ENCODE assay signal across 19 cellular contexts in the genomic region with DNA sequence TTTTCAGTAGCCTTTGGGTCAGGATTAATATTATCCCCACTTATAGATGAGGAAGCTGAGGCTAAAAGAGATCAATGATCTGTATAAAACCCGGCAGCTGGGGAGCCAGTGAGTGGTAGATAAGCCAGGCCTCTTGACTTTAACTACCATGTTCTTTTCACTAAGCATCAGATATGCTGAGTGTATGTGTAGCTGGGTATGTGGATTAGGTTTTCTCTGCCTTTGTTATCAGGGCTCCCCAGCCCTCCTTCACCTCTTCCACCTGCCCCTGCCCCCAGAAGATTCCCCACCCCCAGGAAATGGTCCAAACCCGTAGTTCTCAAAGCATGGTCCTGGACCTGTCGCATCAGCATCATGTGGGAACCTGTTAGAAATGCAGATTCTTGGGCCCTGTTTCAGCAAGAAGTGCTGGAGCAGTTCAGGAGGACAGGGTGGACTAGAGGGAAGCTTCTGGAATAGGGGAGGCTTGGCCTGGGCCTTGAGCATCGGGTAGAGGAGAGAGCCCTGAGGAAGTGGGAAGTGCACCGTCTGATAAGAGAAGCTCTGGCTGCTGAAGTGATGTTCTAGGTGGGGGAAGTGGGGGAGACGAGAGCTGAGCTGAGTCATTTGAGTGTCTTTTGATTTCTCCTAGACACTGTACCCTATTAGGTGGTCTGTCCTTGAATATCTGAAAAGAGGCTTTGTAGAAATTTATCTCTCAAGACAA.
A peak's percentile ranks its signal among the peaks of the same experiment; 100 is the strongest.
DNase-seq lines count a peak whose midpoint lies in the region; ATAC-seq and TF ChIP-seq lines count a peak whose summit lies in the region.
"Had no signal": no experiment of that assay in that cellular context is flagged by ENCODE, and none has a peak within 500 bp of the region (broad histone marks: within the 10 kb centered on the region; RNA-seq: fewer than 3 reads in every experiment).

No MANE protein-coding gene starts in this region.

- H3F3A ChIP-seq in GM23338 (replicated peaks; ENCODE audit: low read depth): no peaks in the 10 kb centered on the region

- no peak for TF ChIP-seq CTCF in GM23338 (conservative IDR thresholded peaks at IDR 0.05; ENCODE audit: low read depth in 2 of 2)
- TF ChIP-seq CTCF in endothelial cell (IDR thresholded peaks at IDR 0.05; ENCODE audit: unreplicated experiment): no peak
- TF ChIP-seq CTCF in thyroid gland (IDR thresholded peaks at IDR 0.05): no peak

- DNase-seq in GM23338 (ENCODE audit: low spot score) (no peak), OCI-M1 (lab: John Stamatoyannopoulos, UW) (peak; percentile 87), endothelial cell (ENCODE audit: low spot score) (no peak), thyroid gland (no peak)
- no peak for DNase-seq in effector memory CD4-positive, alpha-beta T cell
- DNase-seq in activated CD8-positive, alpha-beta memory T cell treated with anti-CD3 and anti-CD28 coated beads, Interleukin-2, amount 50 U/mL, for 4 hours: no peak
- DNase-seq in activated CD4-positive, alpha-beta T cell treated with anti-CD3 and anti-CD28 coated beads, Interleukin-2, amount 10 ng/mL, durations not matched to agents 24 days and 14 days: no peak
- DNase-seq: GDM1, GOT3, KBM-7, NCI-H1417 treated with DMSO at 0.1 percent for 48 hours, NCI-H187 treated with DMSO at 0.1 percent for 48 hours, NCI-H2171, NCI-H526 treated with DMSO at 0.1 percent for 48 hours had no signal

- H3K4me1 ChIP-seq in BLaER1 treated with 17β-estradiol and CSF1 and Interleukin-3, amounts not matched to agents 10 nM and 100 nM: peaks cover 8 to 17% (median 9%) of the 10 kb centered on the region in 10 experiments
- H3K4me1 ChIP-seq in GM23338 (ENCODE audit: insufficient read depth) (peaks cover 16% of the 10 kb centered on the region), thyroid gland (no peaks in the 10 kb centered on the region)
- no peaks in the 10 kb centered on the region for H3K4me1 ChIP-seq in effector memory CD4-positive, alpha-beta T cell (ENCODE audit: control insufficient read depth, insufficient read depth, low read length, poor library complexity, severe bottlenecking)

- no peaks in the 10 kb centered on the region for H3K79me2 ChIP-seq in GM23338 (replicated peaks; ENCODE audit: insufficient read depth)

- peaks cover 4% of the 10 kb centered on the region for H3K27me3 Mint-ChIP-seq in GM23338 (ENCODE audit: insufficient read depth, low read depth, poor library complexity)
- H3K27me3 Mint-ChIP-seq in endothelial cell (ENCODE audit: unreplicated experiment): peaks cover 2% of the 10 kb centered on the region
- peaks cover 44% of the 10 kb centered on the region for H3K27me3 Mint-ChIP-seq in activated CD4-positive, alpha-beta T cell treated with anti-CD3 and anti-CD28 coated beads, Interleukin-2, amount 10 ng/mL, durations not matched to agents 24 days and 14 days

- no peak overlapping the region for H3K4me3 Mint-ChIP-seq in GM23338
- no peak overlapping the region for H3K4me3 Mint-ChIP-seq in endothelial cell (ENCODE audit: unreplicated experiment)
- no peak overlapping the region for H3K4me3 Mint-ChIP-seq in activated CD4-positive, alpha-beta T cell treated with anti-CD3 and anti-CD28 coated beads, Interleukin-2, amount 10 ng/mL, durations not matched to agents 24 days and 14 days
- H3K4me3 Mint-ChIP-seq: T-helper 1 cell treated with Interleukin-12 subunit alpha and Interleukin-12 subunit beta and Interleukin-4 antibody, amounts not matched to agents 30 μg/mL and 1 μg/mL, for 36 hours had no signal

- H3K27ac Mint-ChIP-seq in GM23338: no peak overlapping the region
- peak overlapping the region; percentile 5 for H3K27ac Mint-ChIP-seq in endothelial cell (ENCODE audit: unreplicated experiment)
- no peak overlapping the region for H3K27ac Mint-ChIP-seq in activated CD4-positive, alpha-beta T cell treated with anti-CD3 and anti-CD28 coated beads, Interleukin-2, amount 10 ng/mL, durations not matched to agents 24 days and 14 days
- H3K27ac Mint-ChIP-seq: T-helper 1 cell treated with Interleukin-12 subunit alpha and Interleukin-12 subunit beta and Interleukin-4 antibody, amounts not matched to agents 30 μg/mL and 1 μg/mL, for 36 hours had no signal

- no peaks in the 10 kb centered on the region for H3K9me3 ChIP-seq in BLaER1 treated with 17β-estradiol and CSF1 and Interleukin-3, amounts not matched to agents 10 nM and 100 nM (replicated peaks in 1 of 11)
- H3K9me3 ChIP-seq in thyroid gland: no peaks in the 10 kb centered on the region
- H3K9me3 ChIP-seq in effector memory CD4-positive, alpha-beta T cell (ENCODE audit: control insufficient read depth, low read length): no peaks in the 10 kb centered on the region

- intact Hi-C loops in thyroid gland (cut with DNase I): no loop called here
- intact Hi-C loops in activated CD4-positive, alpha-beta T cell treated with anti-CD3 and anti-CD28 coated beads, Interleukin-2, amount 10 ng/mL, durations not matched to agents 24 days and 14 days (cut with micrococcal nuclease): no loop called here

- H3K9me2 ChIP-seq in GM23338 (ENCODE audit: insufficient read depth): no peaks in the 10 kb centered on the region

- H3K4me1 Mint-ChIP-seq in GM23338 (peaks cover 31% of the 10 kb centered on the region), endothelial cell (ENCODE audit: unreplicated experiment) (peaks cover 12% of the 10 kb centered on the region)
- H3K4me1 Mint-ChIP-seq in activated CD4-positive, alpha-beta T cell treated with anti-CD3 and anti-CD28 coated beads, Interleukin-2, amount 10 ng/mL, durations not matched to agents 24 days and 14 days: no peaks in the 10 kb centered on the region

- H3K27me3 ChIP-seq in BLaER1 treated with 17β-estradiol and CSF1 and Interleukin-3, amounts not matched to agents 10 nM and 100 nM: no peaks in the 10 kb centered on the region
- H3K27me3 ChIP-seq in GM23338 (ENCODE audit: insufficient read depth): 0 out of 2 replicates have a peak, but pooled peaks cover 6% of the 10 kb centered on the region
- H3K27me3 ChIP-seq in thyroid gland: no peaks in the 10 kb centered on the region
- H3K27me3 ChIP-seq in effector memory CD4-positive, alpha-beta T cell (replicated peaks; ENCODE audit: control insufficient read depth, insufficient read depth, low read length, poor library complexity, severe bottlenecking): peaks cover 3% of the 10 kb centered on the region

- peak overlapping the region; percentile 14 to 71 (median 53); a peak in 21 of 22 replicates for H3K4me2 ChIP-seq in BLaER1 treated with 17β-estradiol and CSF1 and Interleukin-3, amounts not matched to agents 10 nM and 100 nM
- H3K4me2 ChIP-seq in GM23338: no peak overlapping the region
- H3K4me2 ChIP-seq: PC-9 had no signal

- no peak overlapping the region for H3K27ac ChIP-seq in BLaER1 treated with 17β-estradiol and CSF1 and Interleukin-3, amounts not matched to agents 10 nM and 100 nM
- H3K27ac ChIP-seq in GM23338 (ENCODE audit: low read depth): no peak overlapping the region
- no peak overlapping the region for H3K27ac ChIP-seq in thyroid gland
- H3K27ac ChIP-seq in effector memory CD4-positive, alpha-beta T cell (ENCODE audit: insufficient read depth, low read length, poor library complexity, severe bottlenecking): no peak overlapping the region
- H3K27ac ChIP-seq: C4-2B, PC-9, RWPE1 had no signal

- no peak for TF ChIP-seq POLR2A in thyroid gland (IDR thresholded peaks at IDR 0.05)

- no peak overlapping the region for H3K4me3 ChIP-seq in BLaER1 treated with 17β-estradiol and CSF1 and Interleukin-3, amounts not matched to agents 10 nM and 100 nM
- H3K4me3 ChIP-seq in GM23338 (no peak overlapping the region), thyroid gland (replicated peaks in 1 of 3) (no peak overlapping the region)
- no peak overlapping the region for H3K4me3 ChIP-seq in effector memory CD4-positive, alpha-beta T cell (ENCODE audit: insufficient read depth, low read depth, low read length, poor library complexity, severe bottlenecking)
- H3K4me3 ChIP-seq: PC-9 had no signal

- H3K9me3 Mint-ChIP-seq in GM23338: no peaks in the 10 kb centered on the region
- no peaks in the 10 kb centered on the region for H3K9me3 Mint-ChIP-seq in endothelial cell (ENCODE audit: unreplicated experiment)
- no peaks in the 10 kb centered on the region for H3K9me3 Mint-ChIP-seq in activated CD4-positive, alpha-beta T cell treated with anti-CD3 and anti-CD28 coated beads, Interleukin-2, amount 10 ng/mL, durations not matched to agents 24 days and 14 days
- H3K9me3 Mint-ChIP-seq: T-helper 1 cell treated with Interleukin-12 subunit alpha and Interleukin-12 subunit beta and Interleukin-4 antibody, amounts not matched to agents 30 μg/mL and 1 μg/mL, for 36 hours had no signal

- 36 to 37% methylated on average over 6 of the region's 6 CpGs for WGBS in thyroid gland, 2 donors

- ATAC-seq in GM23338: no peak

- H2AFZ ChIP-seq in GM23338: 0 out of 2 replicates have a peak overlapping the region, but pooled peaks have one; percentile 90
- H2AFZ ChIP-seq: PC-9 had no signal

- H4K20me1 ChIP-seq in BLaER1 treated with 17β-estradiol and CSF1 and Interleukin-3, amounts not matched to agents 10 nM and 100 nM: no peaks in the 10 kb centered on the region
- no peaks in the 10 kb centered on the region for H4K20me1 ChIP-seq in GM23338 (replicated peaks; ENCODE audit: insufficient read depth)

- H3K36me3 Mint-ChIP-seq in GM23338 (ENCODE audit: low read depth): no peaks in the 10 kb centered on the region
- H3K36me3 Mint-ChIP-seq in endothelial cell (ENCODE audit: low read depth, unreplicated experiment): no peaks in the 10 kb centered on the region
- no peaks in the 10 kb centered on the region for H3K36me3 Mint-ChIP-seq in activated CD4-positive, alpha-beta T cell treated with anti-CD3 and anti-CD28 coated beads, Interleukin-2, amount 10 ng/mL, durations not matched to agents 24 days and 14 days (ENCODE audit: low read depth)

- no peak overlapping the region for H3K9ac ChIP-seq in BLaER1 treated with 17β-estradiol and CSF1 and Interleukin-3, amounts not matched to agents 10 nM and 100 nM

- no peaks in the 10 kb centered on the region for H3K36me3 ChIP-seq in BLaER1 treated with 17β-estradiol and CSF1 and Interleukin-3, amounts not matched to agents 10 nM and 100 nM
- H3K36me3 ChIP-seq in GM23338 (ENCODE audit: insufficient read depth) (no peaks in the 10 kb centered on the region), thyroid gland (no peaks in the 10 kb centered on the region)
- no peaks in the 10 kb centered on the region for H3K36me3 ChIP-seq in effector memory CD4-positive, alpha-beta T cell (ENCODE audit: control insufficient read depth, insufficient read depth, low read length)

TF ChIP-seq in GM23338, 12 proteins besides CTCF, POLR2A, EP300 and RAD21:
- TF ChIP-seq POLR2AphosphoS5 (IDR thresholded peaks at IDR 0.05; ENCODE audit: low read depth): no peak
- no peak for TF ChIP-seq ZNF331 (CRISPR knock-in tag; IDR thresholded peaks at IDR 0.05; ENCODE audit: low read depth)
